12 cellular contexts compared by ENCODE assay signal in the genomic region with DNA sequence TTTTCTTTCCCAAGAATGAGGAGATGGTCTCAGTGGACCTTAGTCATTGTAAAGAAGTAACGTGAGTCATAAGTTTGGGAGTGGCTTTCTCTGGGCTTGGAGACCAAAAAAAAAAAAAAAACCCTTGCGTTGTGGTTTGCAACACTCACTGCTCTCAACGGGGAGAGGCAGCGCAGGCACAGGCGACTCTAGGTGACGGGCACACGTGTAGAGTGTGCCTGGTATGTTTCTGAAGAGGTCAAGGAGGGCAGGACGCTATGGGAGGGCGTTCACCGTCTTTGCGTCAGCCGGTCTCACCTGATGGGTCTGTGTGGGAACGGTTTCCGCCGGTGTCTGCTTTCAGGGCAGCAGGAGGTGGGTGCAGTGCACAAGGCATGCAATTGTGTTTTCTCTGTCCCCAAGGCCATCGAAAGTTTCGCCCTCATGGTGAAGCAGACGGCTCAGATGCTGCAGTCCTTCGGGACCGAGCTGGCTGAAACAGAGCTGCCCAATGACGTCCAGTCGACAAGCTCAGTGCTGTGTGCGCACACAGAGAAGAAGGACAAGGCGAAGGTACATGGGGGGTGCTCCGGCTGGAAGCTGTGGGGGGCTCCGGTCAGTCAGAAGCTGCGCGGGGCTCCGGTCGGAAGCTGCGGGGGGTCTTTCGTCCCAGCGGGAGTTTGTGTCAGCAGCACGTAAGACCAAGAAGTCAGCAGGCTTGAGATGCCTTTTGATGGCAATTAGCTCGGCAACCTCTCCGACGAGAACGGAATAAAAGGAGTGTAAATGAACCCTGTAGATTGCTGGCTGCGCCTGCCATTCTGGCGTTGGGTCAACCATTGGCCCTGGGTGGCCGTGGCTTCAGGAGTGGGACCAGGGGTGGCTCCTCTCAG. TPM values are rescaled to one million over a fixed set of nuclear protein-coding genes. Genes with fewer than 3 reads are reported as not detected.
A peak's percentile ranks its signal among the peaks of the same experiment; 100 is the strongest.
DNase-seq lines count a peak whose midpoint lies in the region; ATAC-seq, FAIRE-seq and TF ChIP-seq lines count a peak whose summit lies in the region.
"Had no signal": no experiment of that assay in that cellular context is flagged by ENCODE, and none has a peak within 500 bp of the region (broad histone marks: within the 10 kb centered on the region; RNA-seq: fewer than 3 reads in every experiment).

No MANE protein-coding gene starts in this region.

- DNase-seq in Right ventricle myocardium inferior (ENCODE audit: missing footprints) (peak; percentile 64), right atrium auricular region (ENCODE audit: low spot score) (no peak), WTC11 (ENCODE audit: low spot score) (no peak), kidney tubule cell (ENCODE audit: low spot score) (peak; percentile 46), urothelium cell line (ENCODE audit: low spot score) (peak; percentile 92), ovary (no peak)
- DNase-seq in activated CD8-positive, alpha-beta T cell treated with anti-CD3 and anti-CD28 coated beads for 36 hours = no peak
- no peak for DNase-seq in stimulated activated CD4-positive, alpha-beta T cell treated with anti-CD3 and anti-CD28 coated beads, Interleukin-15, amount 100 ng/mL, for 24 hours
- DNase-seq: activated CD4-positive, alpha-beta T cell treated with anti-CD3 and anti-CD28 coated beads for 36 hours; KBM-7; stimulated activated CD4-positive, alpha-beta T cell treated with anti-CD3 and anti-CD28 coated beads, Interleukin-2, amount 100 ng/mL, for 48 hours had no signal

- TF ChIP-seq EP300 in ovary (IDR thresholded peaks at IDR 0.05) = no peak

- H3K36me3 Mint-ChIP-seq in WTC11 = peaks cover 3% of the 10 kb centered on the region
- no peaks in the 10 kb centered on the region for H3K36me3 Mint-ChIP-seq in activated CD8-positive, alpha-beta T cell treated with anti-CD3 and anti-CD28 coated beads for 36 hours (ENCODE audit: low read depth)

- peaks cover 3% of the 10 kb centered on the region; the same call in 1 of the 2 replicates for H3K4me1 Mint-ChIP-seq in WTC11
- no peaks in the 10 kb centered on the region for H3K4me1 Mint-ChIP-seq in activated CD8-positive, alpha-beta T cell treated with anti-CD3 and anti-CD28 coated beads for 36 hours (ENCODE audit: low read depth)
- H3K4me1 Mint-ChIP-seq: activated CD4-positive, alpha-beta T cell treated with anti-CD3 and anti-CD28 coated beads for 36 hours; activated naive CD4-positive, alpha-beta T cell treated with anti-CD3 and anti-CD28 coated beads, Interleukin-2, amount 50 U/mL, for 24 hours had no signal

- peak overlapping the region; percentile 70; the same call in 1 of the 2 replicates for H3K27ac Mint-ChIP-seq in WTC11
- no peak overlapping the region for H3K27ac Mint-ChIP-seq in activated CD8-positive, alpha-beta T cell treated with anti-CD3 and anti-CD28 coated beads for 36 hours
- H3K27ac Mint-ChIP-seq: activated CD4-positive, alpha-beta T cell treated with anti-CD3 and anti-CD28 coated beads for 36 hours; activated naive CD4-positive, alpha-beta T cell treated with anti-CD3 and anti-CD28 coated beads, Interleukin-2, amount 50 U/mL, for 24 hours had no signal

- FAIRE-seq in urothelium cell line (lab: Jason Lieb, UNC) = no peak

- H3K36me3 ChIP-seq in right atrium auricular region (peaks cover 5% of the 10 kb centered on the region), ovary (no peaks in the 10 kb centered on the region)

- H3K27me3 Mint-ChIP-seq in WTC11 (ENCODE audit: low read depth) = no peaks in the 10 kb centered on the region
- H3K27me3 Mint-ChIP-seq in activated CD8-positive, alpha-beta T cell treated with anti-CD3 and anti-CD28 coated beads for 36 hours = no peaks in the 10 kb centered on the region
- H3K27me3 Mint-ChIP-seq: activated CD4-positive, alpha-beta T cell treated with anti-CD3 and anti-CD28 coated beads for 36 hours; activated naive CD4-positive, alpha-beta T cell treated with anti-CD3 and anti-CD28 coated beads, Interleukin-2, amount 50 U/mL, for 24 hours had no signal

- CTCF ChIA-PET in WTC11 (lab: Charles Lee) = interaction anchor here (1.0 to 2.5 kb wide), 2 partner anchors 21 to 36 kb away, joined by 3 to 9 read pairs; no protein-coding TSS in a partner anchor
- CTCF ChIA-PET in activated CD8-positive, alpha-beta T cell treated with anti-CD3 and anti-CD28 coated beads for 36 hours (lab: Charles Lee) = no interaction called here

- H3K27ac ChIP-seq in right atrium auricular region (no peak overlapping the region), ovary (no peak overlapping the region)

- H3K9me3 Mint-ChIP-seq in WTC11 = no peaks in the 10 kb centered on the region
- no peaks in the 10 kb centered on the region for H3K9me3 Mint-ChIP-seq in activated CD8-positive, alpha-beta T cell treated with anti-CD3 and anti-CD28 coated beads for 36 hours
- H3K9me3 Mint-ChIP-seq: activated naive CD4-positive, alpha-beta T cell treated with anti-CD3 and anti-CD28 coated beads, Interleukin-2, amount 50 U/mL, for 24 hours had no signal

- intact Hi-C loops in Right ventricle myocardium inferior (cut with DNase I) = no loop called here
- intact Hi-C loops in activated CD8-positive, alpha-beta T cell treated with anti-CD3 and anti-CD28 coated beads for 36 hours (cut with micrococcal nuclease) = no loop called here
- intact Hi-C loops in ovary (cut with DNase I) = no loop called here

- TF ChIP-seq POLR2A in ovary (IDR thresholded peaks at IDR 0.05) = no peak

- H3K27me3 ChIP-seq in right atrium auricular region (no peaks in the 10 kb centered on the region), ovary (no peaks in the 10 kb centered on the region)

- TF ChIP-seq CTCF in right atrium auricular region (IDR thresholded peaks at IDR 0.05) = no peak
- no peak for TF ChIP-seq CTCF in WTC11 (IDR thresholded peaks at IDR 0.05)
- TF ChIP-seq CTCF in activated CD8-positive, alpha-beta T cell treated with anti-CD3 and anti-CD28 coated beads for 36 hours (IDR thresholded peaks at IDR 0.05) = no peak
- TF ChIP-seq CTCF in ovary (IDR thresholded peaks at IDR 0.05) = no peak

- H3K4me1 ChIP-seq in right atrium auricular region (no peaks in the 10 kb centered on the region), ovary (ENCODE audit: insufficient read depth) (no peaks in the 10 kb centered on the region)

- H3K4me3 ChIP-seq in right atrium auricular region = no peak overlapping the region
- H3K4me3 ChIP-seq in ovary = no peak overlapping the region

- 83 to 86% (median 86%) methylated on average over 41 of the region's 41 CpGs for WGBS in ovary, 3 donors

- POLR2A ChIA-PET in WTC11 (lab: Charles Lee) = no interaction called here
- POLR2A ChIA-PET in activated CD8-positive, alpha-beta T cell treated with anti-CD3 and anti-CD28 coated beads for 36 hours (lab: Charles Lee) = no interaction called here

- ATAC-seq in Right ventricle myocardium inferior (peak; percentile 38), WTC11 (no peak)
- no peak for ATAC-seq in activated CD8-positive, alpha-beta T cell treated with anti-CD3 and anti-CD28 coated beads for 36 hours
- ATAC-seq: activated CD4-positive, alpha-beta T cell treated with anti-CD3 and anti-CD28 coated beads for 36 hours had no signal

- no peaks in the 10 kb centered on the region for H3K9me3 ChIP-seq in right atrium auricular region
- no peaks in the 10 kb centered on the region for H3K9me3 ChIP-seq in ovary

- H3K4me3 Mint-ChIP-seq in WTC11 = no peak overlapping the region
- no peak overlapping the region for H3K4me3 Mint-ChIP-seq in activated CD8-positive, alpha-beta T cell treated with anti-CD3 and anti-CD28 coated beads for 36 hours
- H3K4me3 Mint-ChIP-seq: activated CD4-positive, alpha-beta T cell treated with anti-CD3 and anti-CD28 coated beads for 36 hours; activated naive CD4-positive, alpha-beta T cell treated with anti-CD3 and anti-CD28 coated beads, Interleukin-2, amount 50 U/mL, for 24 hours had no signal

TF ChIP-seq in WTC11, 78 proteins besides CTCF, POLR2A, EP300 and RAD21:
- TF ChIP-seq NFYB (CRISPR knock-in tag; conservative IDR thresholded peaks at IDR 0.05; ENCODE audit: low read depth) (no peak), IRF2 (CRISPR knock-in tag; IDR thresholded peaks at IDR 0.05; ENCODE audit: borderline replicate concordance, low read depth) (no peak), ESRRA (CRISPR knock-in tag; IDR thresholded peaks at IDR 0.05; ENCODE audit: borderline replicate concordance) (no peak)

RNA-seq across cellular contexts. Expression of a gene that starts 40.8 kb away (rescaled TPM):
- total RNA-seq in Right ventricle myocardium inferior = not detected
- under 1 TPM in 1 of 2 donors, not detected in 1; 0.20 TPM for total RNA-seq in right atrium auricular region
- 0.26 to 1.5 TPM (median 1.3 TPM) in 3 replicates for total RNA-seq in WTC11 (2021)
- under 1 TPM; 0.20 to 0.45 TPM for total RNA-seq in activated CD8-positive, alpha-beta T cell treated with anti-CD3 and anti-CD28 coated beads for 36 hours
- 1 to 10 TPM in 2 of 7 donors, under 1 TPM in 3, not detected in 2; 0.11 to 2.1 (median 0.43) TPM for total RNA-seq in ovary
- polyA plus RNA-seq in ovary = under 1 TPM; 0.17 to 0.22 TPM

RNA-seq across cellular contexts. Expression of a gene that starts 57.8 kb away (rescaled TPM):
- total RNA-seq in Right ventricle myocardium inferior (5.2 TPM), right atrium auricular region (10 to 100 TPM; 21.9 to 27.5 TPM), WTC11 (2021) (0.87 to 2.8 TPM (median 2.6 TPM) in 3 replicates), ovary (10 to 100 TPM; 13.8 to 40.3 (median 26.5) TPM)
- total RNA-seq in activated CD8-positive, alpha-beta T cell treated with anti-CD3 and anti-CD28 coated beads for 36 hours = not detected
- 10 to 100 TPM; 40.0 to 41.7 TPM for polyA plus RNA-seq in ovary
- total RNA-seq: activated CD4-positive, alpha-beta T cell treated with anti-CD3 and anti-CD28 coated beads for 36 hours had no signal

Comparison
In these comparisons a context has a peak if more than half of its experiments do, and no peak if none do; other contexts are left out.
1. DNase-seq: peak in Right ventricle myocardium inferior (single experiment), kidney tubule cell (single experiment) and urothelium cell line (single experiment); none in right atrium auricular region (single experiment), WTC11 (single experiment), activated CD8-positive, alpha-beta T cell treated with anti-CD3 and anti-CD28 coated beads for 36 hours (single experiment), ovary (0 of 5) and stimulated activated CD4-positive, alpha-beta T cell treated with anti-CD3 and anti-CD28 coated beads, Interleukin-15, amount 100 ng/mL, for 24 hours (single experiment).